Comparison of ENCODE assay signal across 36 cellular contexts in the genomic region with DNA sequence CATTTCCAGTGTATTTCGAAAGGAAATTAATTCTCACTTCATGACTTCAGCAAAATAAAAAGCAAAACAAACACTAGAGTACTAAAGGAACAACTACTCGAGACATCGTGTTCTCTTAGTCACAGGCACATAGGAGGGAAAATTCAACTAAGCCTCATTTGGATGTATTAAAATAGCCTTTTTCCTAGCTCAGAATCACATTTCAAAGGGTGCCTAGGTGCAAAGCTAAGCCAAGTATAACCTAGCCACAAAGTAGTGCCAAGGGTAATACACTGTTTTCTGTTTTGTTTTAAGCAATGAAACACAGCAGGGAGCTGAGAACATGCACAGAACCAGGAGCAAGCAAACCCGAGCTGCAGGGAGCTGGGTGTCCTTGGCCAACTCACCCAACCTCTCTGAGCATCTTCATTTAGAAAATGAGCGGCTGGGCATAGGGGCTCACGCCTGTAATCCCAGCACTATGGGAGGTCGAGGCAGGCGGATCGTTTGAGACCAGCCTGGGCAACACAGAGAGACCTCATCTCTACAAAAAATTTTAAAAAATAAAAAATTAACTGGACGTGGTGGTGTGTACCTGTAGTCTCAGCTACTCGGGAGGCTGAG. TPM values are rescaled to one million over a fixed set of nuclear protein-coding genes. Genes with fewer than 3 reads are reported as not detected.
DNase-seq lines count a peak whose midpoint lies in the region; ATAC-seq, FAIRE-seq and TF ChIP-seq lines count a peak whose summit lies in the region.
"Had no signal": no experiment of that assay in that cellular context is flagged by ENCODE, and none has a peak within 500 bp of the region (broad histone marks: within the 10 kb centered on the region; RNA-seq: fewer than 3 reads in every experiment).

No MANE protein-coding gene starts in this region.

- no peak for DNase-seq in Caco-2
- DNase-seq in K562 (ENCODE audit: extremely low read depth in 1 of 4, low spot score in 3 of 4): no peak
- no peak for DNase-seq in activated T-cell treated with anti-CD3 and anti-CD28 coated beads, Interleukin-2, amount 50 U/mL, for 72 hours
- DNase-seq in CD8-positive, alpha-beta T cell: no peak
- no peak for DNase-seq in NCI-H2227 (lab: John Stamatoyannopoulos, UW; ENCODE audit: unreplicated experiment)
- DNase-seq: activated CD4-positive, alpha-beta T cell treated with anti-CD3 and anti-CD28 coated beads for 1 hour; activated CD8-positive, alpha-beta memory T cell treated with anti-CD3 and anti-CD28 coated beads, Interleukin-2, amount 50 U/mL, for 48 hours; activated CD8-positive, alpha-beta T cell treated with anti-CD3 and anti-CD28 coated beads for 36 hours; activated naive CD4-positive, alpha-beta T cell treated with anti-CD3 and anti-CD28 coated beads for 36 hours; effector memory CD4-positive, alpha-beta T cell; foreskin melanocyte; heart left ventricle; Kasumi-1; NCI-H1048; NCI-H1694; nephron progenitor cell; retina; SHP77 treated with DMSO at 0.1 percent for 48 hours; stimulated activated CD4-positive, alpha-beta T cell treated with anti-CD3 and anti-CD28 coated beads, Interleukin-1b, Interleukin-23, amount 100 ng/mL, for 48 hours; stimulated activated naive CD4-positive, alpha-beta T cell treated with Interleukin-2 at 50 U/mL for 16 hours had no signal

- TF ChIP-seq CTCF in Caco-2 (IDR thresholded peaks at IDR 0.05; ENCODE audit: insufficient read depth in 1 of 2, low read depth in 1 of 2, low read length in 1 of 2, severe bottlenecking in 1 of 2, unreplicated experiment in 1 of 2) (no peak), K562 (IDR thresholded peaks at IDR 0.05 in 2 of 3, conservative IDR thresholded peaks at IDR 0.05 in 1 of 3; ENCODE audit: insufficient read depth in 2 of 3, low read depth in 1 of 3, low read length in 3 of 3) (no peak)
- no peak for TF ChIP-seq CTCF in CD8-positive, alpha-beta T cell (IDR thresholded peaks at IDR 0.05)

- no peak for TF ChIP-seq POLR2A in K562 (conservative IDR thresholded peaks at IDR 0.05)

- POLR2A ChIA-PET in Caco-2 (lab: Charles Lee): no interaction called here
- POLR2A ChIA-PET in K562 (lab: Yijun Ruan, JAX): interaction anchor here (0.6 to 1.2 kb wide), 3 partner anchors 103 to 456 kb away, joined by 3 to 6 read pairs (median 3); partner anchors contain the start of gene XPR1
- POLR2A ChIA-PET in CD8-positive, alpha-beta T cell (lab: Charles Lee): no interaction called here

- intact Hi-C loops in Caco-2 (cut with micrococcal nuclease; ENCODE audit: unreplicated experiment): no loop called here
- intact Hi-C loops in K562 (cut with micrococcal nuclease): no loop called here
- intact Hi-C loops in CD8-positive, alpha-beta T cell (cut with DNase I, micrococcal nuclease): no loop called here

- H2AFZ ChIP-seq in K562 (ENCODE audit: low read depth, low read length): 0 out of 2 replicates have a peak overlapping the region, but pooled peaks have one; percentile 29

- no peaks in the 10 kb centered on the region for H3K27me3 Mint-ChIP-seq in Caco-2 (ENCODE audit: insufficient read depth, unreplicated experiment)
- H3K27me3 Mint-ChIP-seq in activated T-cell treated with anti-CD3 and anti-CD28 coated beads, Interleukin-2, amount 50 U/mL, for 72 hours (ENCODE audit: low read depth): peaks cover 9% of the 10 kb centered on the region
- H3K27me3 Mint-ChIP-seq in CD8-positive, alpha-beta T cell (ENCODE audit: low read depth): no peaks in the 10 kb centered on the region
- H3K27me3 Mint-ChIP-seq: activated CD8-positive, alpha-beta T cell treated with anti-CD3 and anti-CD28 coated beads for 36 hours; memory B cell had no signal

- H3K27me3 ChIP-seq in Caco-2 (replicated peaks; ENCODE audit: control insufficient read depth, insufficient read depth, low read length): no peaks in the 10 kb centered on the region
- no peaks in the 10 kb centered on the region for H3K27me3 ChIP-seq in K562 (ENCODE audit: control insufficient read depth in 2 of 2, insufficient read depth in 2 of 2, low read length in 2 of 2)
- no peaks in the 10 kb centered on the region for H3K27me3 ChIP-seq in skeletal muscle satellite cell (ENCODE audit: control insufficient read depth, insufficient read depth, low read length)
- no peaks in the 10 kb centered on the region for H3K27me3 ChIP-seq in CD8-positive, alpha-beta T cell (ENCODE audit: insufficient read depth, low read length)
- H3K27me3 ChIP-seq: heart left ventricle, suprapubic skin had no signal

- no peak for TF ChIP-seq RAD21 in K562 (CRISPR knock-in tag; conservative IDR thresholded peaks at IDR 0.05 in 1 of 2, IDR thresholded peaks at IDR 0.05 in 1 of 2)

- no peaks in the 10 kb centered on the region for H3K36me3 ChIP-seq in Caco-2 (ENCODE audit: control insufficient read depth, insufficient read depth, low read length)
- no peaks in the 10 kb centered on the region for H3K36me3 ChIP-seq in K562 (ENCODE audit: control insufficient read depth, insufficient read depth, low read length)
- no peaks in the 10 kb centered on the region for H3K36me3 ChIP-seq in skeletal muscle satellite cell (ENCODE audit: insufficient read depth, low read length)
- H3K36me3 ChIP-seq in CD8-positive, alpha-beta T cell (ENCODE audit: insufficient read depth, low read length): no peaks in the 10 kb centered on the region
- H3K36me3 ChIP-seq: heart left ventricle, suprapubic skin had no signal

- no peaks in the 10 kb centered on the region for H4K20me1 ChIP-seq in K562 (replicated peaks; ENCODE audit: control insufficient read depth, insufficient read depth, low read length)

- H3K9me1 ChIP-seq in K562 (ENCODE audit: control insufficient read depth, insufficient read depth, low read length): no peaks in the 10 kb centered on the region

- TF ChIP-seq EP300 in K562 (IDR thresholded peaks at IDR 0.05; ENCODE audit: low read length): no peak

- H3K9ac ChIP-seq in K562 (ENCODE audit: insufficient read depth in 1 of 2, low read depth in 2 of 2, low read length in 2 of 2) (no peak overlapping the region), skeletal muscle satellite cell (ENCODE audit: low read depth, low read length) (peak overlapping the region; percentile 31)

- H3K4me1 ChIP-seq in Caco-2 (peaks cover 38% of the 10 kb centered on the region), K562 (replicated peaks in 1 of 2; ENCODE audit: control insufficient read depth in 2 of 2, insufficient read depth in 2 of 2, low read length in 2 of 2) (peaks cover 9 to 16% of the 10 kb centered on the region in 2 experiments; a peak in 3 of 5 replicates), skeletal muscle satellite cell (ENCODE audit: control insufficient read depth, insufficient read depth, low read length) (peaks cover 42% of the 10 kb centered on the region)
- no peaks in the 10 kb centered on the region for H3K4me1 ChIP-seq in CD8-positive, alpha-beta T cell (ENCODE audit: insufficient read depth, low read length)
- H3K4me1 ChIP-seq: suprapubic skin had no signal

- peaks cover 41% of the 10 kb centered on the region for H3K4me1 Mint-ChIP-seq in Caco-2 (ENCODE audit: low read depth, unreplicated experiment)
- peaks cover 8% of the 10 kb centered on the region for H3K4me1 Mint-ChIP-seq in activated T-cell treated with anti-CD3 and anti-CD28 coated beads, Interleukin-2, amount 50 U/mL, for 72 hours (ENCODE audit: low read depth)
- no peaks in the 10 kb centered on the region for H3K4me1 Mint-ChIP-seq in CD8-positive, alpha-beta T cell (ENCODE audit: low read depth)

- ATAC-seq in K562 (no peak), HG03097 (IDR thresholded peaks at IDR 0.05; ENCODE audit: low FRiP score, unreplicated experiment) (no peak)
- no peak for ATAC-seq in activated T-cell treated with anti-CD3 and anti-CD28 coated beads, Interleukin-2, amount 50 U/mL, for 72 hours (replicated peaks in 1 of 2)
- ATAC-seq in CD8-positive, alpha-beta T cell: no peak
- ATAC-seq: activated CD8-positive, alpha-beta T cell treated with anti-CD3 and anti-CD28 coated beads for 36 hours; HCT116; heart left ventricle had no signal

- FAIRE-seq in K562 (lab: Jason Lieb, UNC) (no peak), islet of Langerhans (lab: Jason Lieb, UNC) (peak; percentile 38)
- FAIRE-seq: bronchial epithelial cell, GM12892, RCC 7860 had no signal

- H3K9me3 ChIP-seq in Caco-2 (no peaks in the 10 kb centered on the region), K562 (replicated peaks; ENCODE audit: control insufficient read depth, insufficient read depth, low read depth, low read length) (no peaks in the 10 kb centered on the region), skeletal muscle satellite cell (replicated peaks; ENCODE audit: low read length) (no peaks in the 10 kb centered on the region)
- H3K9me3 ChIP-seq in CD8-positive, alpha-beta T cell (ENCODE audit: low read length): no peaks in the 10 kb centered on the region
- H3K9me3 ChIP-seq: heart left ventricle, suprapubic skin had no signal

- no peak overlapping the region for H3K27ac ChIP-seq in K562 (ENCODE audit: extremely low read depth, low read depth, low read length)
- no peak overlapping the region for H3K27ac ChIP-seq in CD8-positive, alpha-beta T cell (ENCODE audit: low read depth, low read length)
- H3K27ac ChIP-seq: suprapubic skin had no signal

- peaks cover 15% of the 10 kb centered on the region for H3K9me3 Mint-ChIP-seq in Caco-2 (ENCODE audit: unreplicated experiment)
- no peaks in the 10 kb centered on the region for H3K9me3 Mint-ChIP-seq in activated T-cell treated with anti-CD3 and anti-CD28 coated beads, Interleukin-2, amount 50 U/mL, for 72 hours
- no peaks in the 10 kb centered on the region for H3K9me3 Mint-ChIP-seq in CD8-positive, alpha-beta T cell
- H3K9me3 Mint-ChIP-seq: activated CD8-positive, alpha-beta T cell treated with anti-CD3 and anti-CD28 coated beads for 36 hours; activated naive CD4-positive, alpha-beta T cell treated with anti-CD3 and anti-CD28 coated beads for 36 hours; memory B cell; nephron progenitor cell; T-helper 2 cell treated with Interferon-gamma antibody and Interleukin-4, amounts not matched to agents 5 μg/mL and 100 μg/mL, for 36 hours had no signal

- BruUV-seq in Caco-2 (replicated peaks; lab: Mats Ljungman, UMichigan) (no TSS peak), K562 (replicated peaks; lab: Mats Ljungman, UMichigan) (no TSS peak)

- in situ Hi-C loops in K562 (cut with MboI): loop anchor here (5.0 kb wide), 1 partner anchor 893 kb away; no protein-coding TSS in a partner anchor

- H3K4me3 ChIP-seq in Caco-2 (ENCODE audit: low read depth, low read length) (no peak overlapping the region), K562 (no peak overlapping the region), skeletal muscle satellite cell (ENCODE audit: low read length) (peak overlapping the region; percentile 30)
- H3K4me3 ChIP-seq in CD8-positive, alpha-beta T cell (ENCODE audit: low read depth, low read length): no peak overlapping the region
- H3K4me3 ChIP-seq: coronary artery, heart left ventricle, suprapubic skin had no signal

- no peak overlapping the region for H3K4me3 Mint-ChIP-seq in Caco-2 (ENCODE audit: unreplicated experiment)
- no peak overlapping the region for H3K4me3 Mint-ChIP-seq in activated T-cell treated with anti-CD3 and anti-CD28 coated beads, Interleukin-2, amount 50 U/mL, for 72 hours
- no peak overlapping the region for H3K4me3 Mint-ChIP-seq in CD8-positive, alpha-beta T cell
- H3K4me3 Mint-ChIP-seq: activated CD8-positive, alpha-beta T cell treated with anti-CD3 and anti-CD28 coated beads for 36 hours; activated naive CD4-positive, alpha-beta T cell treated with anti-CD3 and anti-CD28 coated beads for 36 hours; memory B cell; nephron progenitor cell; T-helper 2 cell treated with Interferon-gamma antibody and Interleukin-4, amounts not matched to agents 5 μg/mL and 100 μg/mL, for 36 hours had no signal

- no peaks in the 10 kb centered on the region for H3K36me3 Mint-ChIP-seq in Caco-2 (ENCODE audit: insufficient read depth, unreplicated experiment)
- H3K36me3 Mint-ChIP-seq in activated T-cell treated with anti-CD3 and anti-CD28 coated beads, Interleukin-2, amount 50 U/mL, for 72 hours (ENCODE audit: insufficient read depth in 2 of 2): no peaks in the 10 kb centered on the region
- H3K36me3 Mint-ChIP-seq in CD8-positive, alpha-beta T cell: no peaks in the 10 kb centered on the region
- H3K36me3 Mint-ChIP-seq: memory B cell had no signal

- WGBS in K562 (ENCODE audit: insufficient coverage, low coverage, missing lambda C conversion rate): 75% methylated on average over 11 of the region's 11 CpGs

- CTCF ChIA-PET in Caco-2 (lab: Charles Lee) (no interaction called here), K562 (lab: Yijun Ruan, JAX; ENCODE audit: low intra/inter-chr PET ratio) (interaction anchor here (1.1 kb wide), 1 partner anchor 334 kb away, joined by 3 read pairs; no protein-coding TSS in a partner anchor)
- CTCF ChIA-PET in CD8-positive, alpha-beta T cell (lab: Charles Lee): interaction anchor here (0.9 to 2.7 kb wide), 5 partner anchors 9 to 335 kb away, joined by 3 to 10 read pairs (median 5); no protein-coding TSS in a partner anchor

- H3K27ac Mint-ChIP-seq in Caco-2 (ENCODE audit: unreplicated experiment): peak overlapping the region; percentile 70
- H3K27ac Mint-ChIP-seq in activated T-cell treated with anti-CD3 and anti-CD28 coated beads, Interleukin-2, amount 50 U/mL, for 72 hours: no peak overlapping the region
- no peak overlapping the region for H3K27ac Mint-ChIP-seq in CD8-positive, alpha-beta T cell
- H3K27ac Mint-ChIP-seq: activated CD8-positive, alpha-beta T cell treated with anti-CD3 and anti-CD28 coated beads for 36 hours; activated naive CD4-positive, alpha-beta T cell treated with anti-CD3 and anti-CD28 coated beads for 36 hours; memory B cell; nephron progenitor cell; T-helper 2 cell treated with Interferon-gamma antibody and Interleukin-4, amounts not matched to agents 5 μg/mL and 100 μg/mL, for 36 hours had no signal

- no peaks in the 10 kb centered on the region for H3K79me2 ChIP-seq in K562 (ENCODE audit: control insufficient read depth, insufficient read depth, low read length)

- H3K4me2 ChIP-seq in K562 (ENCODE audit: insufficient read depth, low read length): no peak overlapping the region
- H3K4me2 ChIP-seq in skeletal muscle satellite cell (ENCODE audit: low read length): peak overlapping the region; percentile 58

RNA-seq across cellular contexts. Expression of gene ACBD6, which starts 26.6 kb away (rescaled TPM):
- total RNA-seq in Caco-2 (2022) (74.7 and 75.6 TPM in 2 replicates), K562 (2014; rRNA removed) (96.7 and 100 TPM in 2 replicates), K562 (2014; rRNA removed; fragmentation: Illumina TruSeq; extraction: Trizol) (90.0 and 94.3 TPM in 2 replicates), K562 (2015; rRNA removed; fragmentation: Illumina TruSeq; extraction: Trizol) (107 and 109 TPM in 2 replicates), K562 (2021) (67.7 and 69.8 TPM in 2 replicates)
- 131 and 137 TPM in 2 replicates for total RNA-seq in K562 (2011; cell fraction: chromatin; rRNA removed; ENCODE audit: low replicate concordance)
- 44.4 and 57.6 TPM in 2 replicates for total RNA-seq in K562 (2011; cell fraction: nucleolus; rRNA removed)
- 97.7 and 139 TPM in 2 replicates for total RNA-seq in K562 (2011; cell fraction: nucleoplasm; rRNA removed)
- polyA plus RNA-seq in K562 (2011; rRNA removed) (74.2 and 77.7 TPM in 2 replicates), K562 (2014; fragmentation: Illumina TruSeq; extraction: Trizol) (61.9 and 70.4 TPM in 2 replicates), K562 (2014; fragmentation: Nextera tagmentation; extraction: Ambion mirVana) (10 to 100 TPM; 16.9 to 27.1 TPM), K562 (2014; rRNA removed) (83.4 and 85.7 TPM in 2 replicates)
- 57.4 and 72.2 TPM in 2 replicates for polyA plus RNA-seq in K562 (2011; cell fraction: cytosol; rRNA removed)
- polyA plus RNA-seq in K562 (2011; cell fraction: nucleus; rRNA removed): 122 and 155 TPM in 2 replicates
- 96.5 and 113 TPM in 2 replicates for polyA plus RNA-seq in K562 (2012)
- 135 and 141 TPM in 2 replicates for polyA minus RNA-seq in K562 (2011; rRNA and poly(A)+ RNA removed)
- polyA minus RNA-seq in K562 (2011; cell fraction: cytosol; rRNA and poly(A)+ RNA removed): 44.7 and 45.5 TPM in 2 replicates
- 45.8 and 86.9 TPM in 2 replicates for polyA minus RNA-seq in K562 (2011; cell fraction: nucleus; rRNA and poly(A)+ RNA removed)
- total RNA-seq in skeletal muscle satellite cell (2012; rRNA removed): 51.2 and 56.8 TPM in 2 replicates
- total RNA-seq in activated T-cell treated with anti-CD3 and anti-CD28 coated beads, Interleukin-2, amount 50 U/mL, for 72 hours: 10 to 100 TPM; 58.2 to 59.8 TPM
- 10 to 100 TPM; 23.4 to 24.6 TPM for total RNA-seq in CD8-positive, alpha-beta T cell

RNA-seq across cellular contexts. Expression of gene OVAAL, which starts 29.8 kb away (rescaled TPM):
- total RNA-seq in Caco-2 (2022) (not detected in 2 replicates), K562 (2014; rRNA removed) (0.18 TPM in 1 of 2 replicates, not detected in the other), K562 (2014; rRNA removed; fragmentation: Illumina TruSeq; extraction: Trizol) (0.07 and 0.16 TPM in 2 replicates), K562 (2015; rRNA removed; fragmentation: Illumina TruSeq; extraction: Trizol) (not detected in 2 replicates), K562 (2021) (not detected in 2 replicates)
- total RNA-seq in K562 (2011; cell fraction: chromatin; rRNA removed; ENCODE audit: low replicate concordance): not detected in 2 replicates
- total RNA-seq in K562 (2011; cell fraction: nucleolus; rRNA removed): not detected in 2 replicates
- not detected in 2 replicates for total RNA-seq in K562 (2011; cell fraction: nucleoplasm; rRNA removed)
- polyA plus RNA-seq in K562 (2011; rRNA removed) (0.04 and 0.08 TPM in 2 replicates), K562 (2014; fragmentation: Illumina TruSeq; extraction: Trizol) (0.14 and 0.18 TPM in 2 replicates), K562 (2014; fragmentation: Nextera tagmentation; extraction: Ambion mirVana) (under 1 TPM in 1 of 2 experiments, not detected in 1; 0.04 TPM), K562 (2014; rRNA removed) (0.18 TPM in 1 of 2 replicates, not detected in the other)
- polyA plus RNA-seq in K562 (2011; cell fraction: cytosol; rRNA removed): 0.09 TPM in 1 of 2 replicates, not detected in the other
- not detected in 2 replicates for polyA plus RNA-seq in K562 (2011; cell fraction: nucleus; rRNA removed)
- polyA plus RNA-seq in K562 (2012): 0.06 TPM in 1 of 2 replicates, not detected in the other
- polyA minus RNA-seq in K562 (2011; rRNA and poly(A)+ RNA removed): not detected in 2 replicates
- polyA minus RNA-seq in K562 (2011; cell fraction: cytosol; rRNA and poly(A)+ RNA removed): not detected in 2 replicates
- polyA minus RNA-seq in K562 (2011; cell fraction: nucleus; rRNA and poly(A)+ RNA removed): not detected in 2 replicates
- under 0.01 TPM in 1 of 2 replicates, not detected in the other for total RNA-seq in skeletal muscle satellite cell (2012; rRNA removed)
- total RNA-seq in activated T-cell treated with anti-CD3 and anti-CD28 coated beads, Interleukin-2, amount 50 U/mL, for 72 hours: not detected
- total RNA-seq in CD8-positive, alpha-beta T cell: not detected
- total RNA-seq: activated CD8-positive, alpha-beta T cell treated with anti-CD3 and anti-CD28 coated beads for 36 hours; activated naive CD4-positive, alpha-beta T cell treated with anti-CD3 and anti-CD28 coated beads for 36 hours; bronchial epithelial cell; NCI-H460; osteoblast; suprapubic skin had no signal
- polyA plus RNA-seq: AG04450, BJ, esophagus had no signal
